ENCODE assay signal across 34 cellular contexts in the genomic region with DNA sequence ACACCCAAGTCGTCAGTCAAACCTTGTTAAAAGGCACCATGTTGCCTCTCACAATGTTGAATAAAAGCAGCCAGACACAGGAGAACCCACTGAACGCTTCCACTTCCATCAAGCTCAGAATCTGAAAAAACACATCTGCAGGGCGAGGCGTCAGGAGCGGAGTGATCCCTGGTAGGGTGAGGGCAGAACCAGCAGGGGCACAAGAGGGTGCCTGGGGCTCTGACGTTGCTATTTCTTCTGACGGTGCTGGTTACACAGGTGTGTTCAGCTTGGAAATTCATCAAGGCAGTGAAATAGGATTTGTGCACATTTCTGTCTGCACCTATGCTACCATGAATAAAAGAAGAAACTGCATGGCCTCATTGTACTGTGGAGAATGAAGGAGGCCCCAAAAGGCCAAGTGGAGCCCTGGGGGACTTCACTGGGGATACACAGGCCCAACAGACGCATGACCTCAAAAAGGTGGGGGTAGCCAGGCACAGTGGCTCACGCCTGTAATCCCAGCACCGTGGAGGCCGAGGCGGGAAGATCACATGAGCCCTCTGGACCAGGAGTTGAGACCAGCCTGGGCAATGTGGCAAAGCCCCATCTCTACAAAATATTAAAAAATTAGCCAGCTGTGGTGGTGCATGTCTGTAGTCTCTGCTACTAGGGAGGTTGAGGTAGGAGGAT.
"Had no signal": no experiment of that assay in that cellular context is flagged by ENCODE, and none has a peak within 500 bp of the region (broad histone marks: within the 10 kb centered on the region; RNA-seq: fewer than 3 reads in every experiment).

No MANE protein-coding gene starts in this region.

- H3K9me3 Mint-ChIP-seq: activated CD4-positive, alpha-beta T cell treated with anti-CD3 and anti-CD28 coated beads, Interleukin-2, amount 10 ng/mL, durations not matched to agents 7 days and 5 days; activated CD8-positive, alpha-beta T cell treated with anti-CD3 and anti-CD28 coated beads for 36 hours; activated naive CD4-positive, alpha-beta T cell treated with anti-CD3 and anti-CD28 coated beads for 36 hours; activated naive CD8-positive, alpha-beta T cell treated with anti-CD3 and anti-CD28 coated beads for 36 hours; activated T-helper 1 cell treated with anti-CD3 and anti-CD28 coated beads, Interleukin-12 subunit alpha, Interleukin-12 subunit beta, Interleukin-2, Interleukin-4 antibody, amounts not matched to agents 30 ng/mL and 10 ng/mL and 1 ng/mL, durations not matched to agents 14 hours and 24 hours and 36 hours; nephron; stimulated activated naive B cell treated with anti-CD40 and anti-IgM and Interleukin-4, amounts not matched to agents 10 μg/mL and 1 μg/mL and 100 μg/mL, for 72 hours had no signal

- H3K36me3 ChIP-seq: adrenal gland, cardiac muscle cell, colonic mucosa, gastroesophageal sphincter, neutrophil, ovary, prostate gland, sigmoid colon, tibial nerve had no signal

- FAIRE-seq: keratinocyte, TTC549 had no signal

- H3K4me3 ChIP-seq: adrenal gland, body of pancreas, cardiac muscle cell, colonic mucosa, gastroesophageal sphincter, ovary, prostate gland, sigmoid colon, smooth muscle cell, tibial nerve had no signal

- H3K4me1 Mint-ChIP-seq: activated CD4-positive, alpha-beta T cell treated with anti-CD3 and anti-CD28 coated beads, Interleukin-2, amount 10 ng/mL, durations not matched to agents 7 days and 5 days; activated naive CD8-positive, alpha-beta T cell treated with anti-CD3 and anti-CD28 coated beads for 36 hours; nephron had no signal

- H3K27ac Mint-ChIP-seq: activated CD4-positive, alpha-beta T cell treated with anti-CD3 and anti-CD28 coated beads, Interleukin-2, amount 10 ng/mL, durations not matched to agents 7 days and 5 days; activated CD8-positive, alpha-beta T cell treated with anti-CD3 and anti-CD28 coated beads for 36 hours; activated naive CD4-positive, alpha-beta T cell treated with anti-CD3 and anti-CD28 coated beads for 36 hours; activated naive CD8-positive, alpha-beta T cell treated with anti-CD3 and anti-CD28 coated beads for 36 hours; activated T-helper 1 cell treated with anti-CD3 and anti-CD28 coated beads, Interleukin-12 subunit alpha, Interleukin-12 subunit beta, Interleukin-2, Interleukin-4 antibody, amounts not matched to agents 30 ng/mL and 10 ng/mL and 1 ng/mL, durations not matched to agents 14 hours and 24 hours and 36 hours; nephron; stimulated activated naive B cell treated with anti-CD40 and anti-IgM and Interleukin-4, amounts not matched to agents 10 μg/mL and 1 μg/mL and 100 μg/mL, for 72 hours had no signal

- H3K27ac ChIP-seq: adrenal gland, body of pancreas, cardiac muscle cell, colonic mucosa, gastroesophageal sphincter, neutrophil, ovary, prostate gland, sigmoid colon, tibial nerve, VCaP had no signal

- H3K4me1 ChIP-seq: adrenal gland, body of pancreas, colonic mucosa, gastroesophageal sphincter, prostate gland, sigmoid colon, tibial nerve had no signal

- H3K27me3 Mint-ChIP-seq: activated CD8-positive, alpha-beta T cell treated with anti-CD3 and anti-CD28 coated beads for 36 hours; activated naive CD8-positive, alpha-beta T cell treated with anti-CD3 and anti-CD28 coated beads for 36 hours had no signal

- H3K4me3 Mint-ChIP-seq: activated CD4-positive, alpha-beta T cell treated with anti-CD3 and anti-CD28 coated beads, Interleukin-2, amount 10 ng/mL, durations not matched to agents 7 days and 5 days; activated CD8-positive, alpha-beta T cell treated with anti-CD3 and anti-CD28 coated beads for 36 hours; activated naive CD4-positive, alpha-beta T cell treated with anti-CD3 and anti-CD28 coated beads for 36 hours; activated naive CD8-positive, alpha-beta T cell treated with anti-CD3 and anti-CD28 coated beads for 36 hours; activated T-helper 1 cell treated with anti-CD3 and anti-CD28 coated beads, Interleukin-12 subunit alpha, Interleukin-12 subunit beta, Interleukin-2, Interleukin-4 antibody, amounts not matched to agents 30 ng/mL and 10 ng/mL and 1 ng/mL, durations not matched to agents 14 hours and 24 hours and 36 hours; nephron; stimulated activated naive B cell treated with anti-CD40 and anti-IgM and Interleukin-4, amounts not matched to agents 10 μg/mL and 1 μg/mL and 100 μg/mL, for 72 hours had no signal

- H3K9me3 ChIP-seq: adrenal gland, body of pancreas, colonic mucosa, gastroesophageal sphincter, neutrophil, ovary, prostate gland, sigmoid colon, tibial nerve had no signal

- DNase-seq: activated CD4-positive, alpha-beta T cell treated with anti-CD3 and anti-CD28 coated beads, Interleukin-2, amount 10 ng/mL, durations not matched to agents 7 days and 5 days; activated CD8-positive, alpha-beta T cell treated with anti-CD3 and anti-CD28 coated beads for 36 hours; activated effector memory CD4-positive, alpha-beta T cell treated with anti-CD3 and anti-CD28 coated beads, Interleukin-2, amount 50 U/mL, for 16 hours; activated naive CD4-positive, alpha-beta T cell treated with anti-CD3 and anti-CD28 coated beads for 36 hours; activated naive CD8-positive, alpha-beta T cell treated with anti-CD3 and anti-CD28 coated beads for 36 hours; activated T-cell treated with anti-CD3 and anti-CD28 coated beads, Interleukin-2, amount 50 U/mL, for 1 hour; aorta; body of pancreas; cerebellar nuclear complex; effector CD8-positive, alpha-beta T cell; hippocampal formation; left cardiac atrium; left ventricle myocardium superior; mammary epithelial cell; ovary; retina; sigmoid colon; stimulated activated CD4-positive, alpha-beta T cell treated with anti-CD3 and anti-CD28 coated beads, Interleukin-1b, Interleukin-23, amount 100 ng/mL, for 48 hours; stimulated activated CD4-positive, alpha-beta T cell treated with anti-CD3 and anti-CD28 coated beads, Interleukin-4, amount 100 ng/mL, for 4 hours; stimulated activated CD8-positive, alpha-beta memory T cell treated with anti-CD3 and anti-CD28 coated beads, Interleukin-4, amount 100 ng/mL, for 48 hours; stimulated activated naive B cell treated with anti-CD40 and anti-IgM and Interleukin-4, amounts not matched to agents 10 μg/mL and 1 μg/mL and 100 μg/mL, for 72 hours had no signal

- H3K27me3 ChIP-seq: adrenal gland, body of pancreas, colonic mucosa, gastroesophageal sphincter, neutrophil, ovary, sigmoid colon, tibial nerve had no signal

- ATAC-seq: activated CD8-positive, alpha-beta T cell treated with anti-CD3 and anti-CD28 coated beads for 36 hours; body of pancreas; gastroesophageal sphincter; left cardiac atrium; left ventricle myocardium superior; stimulated activated naive B cell treated with anti-CD40 and anti-IgM and Interleukin-4, amounts not matched to agents 10 μg/mL and 1 μg/mL and 100 μg/mL, for 72 hours had no signal
